In genomic region chr19:18349524-18350128, GRCh38 we compare ENCODE assay signal across 9 cellular contexts. TPM values are rescaled to one million over a fixed set of nuclear protein-coding genes. Genes with fewer than 3 reads are reported as not detected.
DNase-seq lines count a peak whose midpoint lies in the region; ATAC-seq and TF ChIP-seq lines count a peak whose summit lies in the region.
"Had no signal": no experiment of that assay in that cellular context is flagged by ENCODE, and none has a peak within 500 bp of the region (broad histone marks: within the 10 kb centered on the region; RNA-seq: fewer than 3 reads in every experiment).

No MANE protein-coding gene starts in this region.

- H3K4me3 ChIP-seq in right atrium auricular region = no peak overlapping the region

- CTCF ChIA-PET in activated CD8-positive, alpha-beta T cell treated with anti-CD3 and anti-CD28 coated beads, Interleukin-2, amount 10 ng/mL, durations not matched to agents 7 days and 5 days (lab: Charles Lee) = interaction anchor here (0.8 to 2.6 kb wide), 5 partner anchors 16 to 98 kb away, joined by 3 to 17 read pairs (median 4); no protein-coding TSS in a partner anchor

- ATAC-seq in activated CD8-positive, alpha-beta T cell treated with anti-CD3 and anti-CD28 coated beads, Interleukin-2, amount 10 ng/mL, durations not matched to agents 7 days and 5 days = no peak
- ATAC-seq in HG02798 (IDR thresholded peaks at IDR 0.05; ENCODE audit: poor library complexity, unreplicated experiment) = no peak

- no peaks in the 10 kb centered on the region for H3K27me3 Mint-ChIP-seq in activated CD8-positive, alpha-beta T cell treated with anti-CD3 and anti-CD28 coated beads, Interleukin-2, amount 10 ng/mL, durations not matched to agents 7 days and 5 days (ENCODE audit: low read depth)

- no peaks in the 10 kb centered on the region for H3K9me3 ChIP-seq in right atrium auricular region

- in situ Hi-C loops in KBM-7 (cut with MboI; ENCODE audit: low pct_unique_long_range_greater_than_20kb, low sequenced_read_pairs) = loop anchor here (10.0 kb wide), 1 partner anchor 55 kb away; no protein-coding TSS in a partner anchor

- no peaks in the 10 kb centered on the region for H3K4me1 ChIP-seq in right atrium auricular region

- H3K36me3 Mint-ChIP-seq in activated CD8-positive, alpha-beta T cell treated with anti-CD3 and anti-CD28 coated beads, Interleukin-2, amount 10 ng/mL, durations not matched to agents 7 days and 5 days (ENCODE audit: low read depth) = peaks cover 11% of the 10 kb centered on the region
- H3K36me3 Mint-ChIP-seq: activated naive CD4-positive, alpha-beta T cell treated with anti-CD3 and anti-CD28 coated beads, Interleukin-2, amount 50 U/mL, for 72 hours had no signal

- H3K9me3 Mint-ChIP-seq in activated CD8-positive, alpha-beta T cell treated with anti-CD3 and anti-CD28 coated beads, Interleukin-2, amount 10 ng/mL, durations not matched to agents 7 days and 5 days (ENCODE audit: insufficient read depth) = no peaks in the 10 kb centered on the region
- H3K9me3 Mint-ChIP-seq: activated naive CD4-positive, alpha-beta T cell treated with anti-CD3 and anti-CD28 coated beads, Interleukin-2, amount 50 U/mL, for 72 hours had no signal

- no peak overlapping the region for H3K27ac ChIP-seq in right atrium auricular region

- H3K4me1 Mint-ChIP-seq in activated CD8-positive, alpha-beta T cell treated with anti-CD3 and anti-CD28 coated beads, Interleukin-2, amount 10 ng/mL, durations not matched to agents 7 days and 5 days (ENCODE audit: low read depth) = peaks cover 6% of the 10 kb centered on the region

- no peak overlapping the region for H3K4me3 Mint-ChIP-seq in activated CD8-positive, alpha-beta T cell treated with anti-CD3 and anti-CD28 coated beads, Interleukin-2, amount 10 ng/mL, durations not matched to agents 7 days and 5 days

- H3K27me3 ChIP-seq in right atrium auricular region = no peaks in the 10 kb centered on the region

- TF ChIP-seq CTCF in right atrium auricular region (IDR thresholded peaks at IDR 0.05) = peak; percentile 59 to 81

- H3K27ac Mint-ChIP-seq in activated CD8-positive, alpha-beta T cell treated with anti-CD3 and anti-CD28 coated beads, Interleukin-2, amount 10 ng/mL, durations not matched to agents 7 days and 5 days = no peak overlapping the region
- H3K27ac Mint-ChIP-seq: activated naive CD4-positive, alpha-beta T cell treated with anti-CD3 and anti-CD28 coated beads, Interleukin-2, amount 50 U/mL, for 72 hours had no signal

- POLR2A ChIA-PET in activated CD8-positive, alpha-beta T cell treated with anti-CD3 and anti-CD28 coated beads, Interleukin-2, amount 10 ng/mL, durations not matched to agents 7 days and 5 days (lab: Charles Lee) = no interaction called here

- DNase-seq in NCI-H510A treated with DMSO at 0.1 percent for 48 hours (lab: John Stamatoyannopoulos, UW) = peak; percentile 13
- no peak for DNase-seq in NCI-H510A (lab: John Stamatoyannopoulos, UW)
- peak; percentile 63 for DNase-seq in KBM-7
- peak; percentile 58 for DNase-seq in activated CD8-positive, alpha-beta T cell treated with anti-CD3 and anti-CD28 coated beads, Interleukin-2, amount 10 ng/mL, durations not matched to agents 7 days and 5 days
- peak; percentile 65 for DNase-seq in right atrium auricular region (ENCODE audit: low spot score)
- peak; percentile 29 for DNase-seq in stimulated activated CD4-positive, alpha-beta T cell treated with anti-CD3 and anti-CD28 coated beads, Interleukin-4, amount 100 ng/mL, for 1 hour
- no peak for DNase-seq in NCI-H526 treated with DMSO at 0.1 percent for 48 hours (lab: John Stamatoyannopoulos, UW)

- H3K36me3 ChIP-seq in right atrium auricular region = no peaks in the 10 kb centered on the region

RNA-seq across cellular contexts. Expression of gene PGPEP1, which starts 9.2 kb away (rescaled TPM):
- 10 to 100 TPM; 30.1 to 34.5 TPM for total RNA-seq in activated CD8-positive, alpha-beta T cell treated with anti-CD3 and anti-CD28 coated beads, Interleukin-2, amount 10 ng/mL, durations not matched to agents 7 days and 5 days
- total RNA-seq in right atrium auricular region = 10 to 100 TPM; 16.4 to 20.6 TPM

RNA-seq across cellular contexts. Expression of gene LSM4, which starts 26.8 kb away (rescaled TPM):
- 100 to 1,000 TPM; 199 to 215 TPM for total RNA-seq in activated CD8-positive, alpha-beta T cell treated with anti-CD3 and anti-CD28 coated beads, Interleukin-2, amount 10 ng/mL, durations not matched to agents 7 days and 5 days
- total RNA-seq in right atrium auricular region = 10 to 100 TPM; 68.5 to 97.3 TPM

RNA-seq across cellular contexts. Expression of gene GDF15, which starts 36.3 kb away (rescaled TPM):
- not detected for total RNA-seq in activated CD8-positive, alpha-beta T cell treated with anti-CD3 and anti-CD28 coated beads, Interleukin-2, amount 10 ng/mL, durations not matched to agents 7 days and 5 days
- total RNA-seq in right atrium auricular region = 1 to 10 TPM; 1.1 to 2.7 TPM

RNA-seq across cellular contexts. Expression of gene LRRC25, which starts 47.8 kb away (rescaled TPM):
- under 1 TPM; 0.53 to 0.68 TPM for total RNA-seq in activated CD8-positive, alpha-beta T cell treated with anti-CD3 and anti-CD28 coated beads, Interleukin-2, amount 10 ng/mL, durations not matched to agents 7 days and 5 days
- total RNA-seq in right atrium auricular region = 1 to 10 TPM; 2.6 to 6.8 TPM
- total RNA-seq: activated naive CD4-positive, alpha-beta T cell treated with anti-CD3 and anti-CD28 coated beads, Interleukin-2, amount 50 U/mL, for 72 hours had no signal

Comparison
In these comparisons a context has a peak if more than half of its experiments do, and no peak if none do; other contexts are left out.
1. DNase-seq: peak in NCI-H510A treated with DMSO at 0.1 percent for 48 hours (single experiment), KBM-7 (single experiment), activated CD8-positive, alpha-beta T cell treated with anti-CD3 and anti-CD28 coated beads, Interleukin-2, amount 10 ng/mL, durations not matched to agents 7 days and 5 days (single experiment), right atrium auricular region (single experiment) and stimulated activated CD4-positive, alpha-beta T cell treated with anti-CD3 and anti-CD28 coated beads, Interleukin-4, amount 100 ng/mL, for 1 hour (single experiment); none in NCI-H510A (single experiment) and NCI-H526 treated with DMSO at 0.1 percent for 48 hours (single experiment).